In genomic region chr14:73457050-73457934, GRCh38 we compare ENCODE assay signal across 8 cellular contexts. TPM values are rescaled to one million over a fixed set of nuclear protein-coding genes. Genes with fewer than 3 reads are reported as not detected.
DNase-seq lines count a peak whose midpoint lies in the region; ATAC-seq, FAIRE-seq and TF ChIP-seq lines count a peak whose summit lies in the region.

No MANE protein-coding gene starts in this region.

- CTCF ChIA-PET in HepG2 (lab: Yijun Ruan, JAX; ENCODE audit: low intra/inter-chr PET ratio, low total read pairs) = no interaction called here

- H3K9me3 Mint-ChIP-seq in GM23338 = no peaks in the 10 kb centered on the region; the same call in 2 of the 3 replicates

- H3K4me1 ChIP-seq in GM23338 (ENCODE audit: insufficient read depth) (peaks cover 16% of the 10 kb centered on the region), HepG2 (ENCODE audit: insufficient read depth, low read length) (peaks cover 53% of the 10 kb centered on the region), stomach (peaks cover 47 to 87% (median 70%) of the 10 kb centered on the region in 4 donors)

- peaks cover 30% of the 10 kb centered on the region for H4K20me1 ChIP-seq in GM23338 (replicated peaks; ENCODE audit: insufficient read depth)
- peaks cover 3% of the 10 kb centered on the region; the same call in 1 of the 2 replicates for H4K20me1 ChIP-seq in HepG2 (ENCODE audit: insufficient read depth, low read length)

- H3K4me1 Mint-ChIP-seq in GM23338 = peaks cover 31% of the 10 kb centered on the region
- H3K4me1 Mint-ChIP-seq in T-helper 17 cell = peaks cover 40% of the 10 kb centered on the region

- H3K36me3 Mint-ChIP-seq in GM23338 (ENCODE audit: low read depth) (no peaks in the 10 kb centered on the region), T-helper 17 cell (ENCODE audit: low read depth) (peaks cover 5% of the 10 kb centered on the region)

- TF ChIP-seq CTCF in GM23338 (conservative IDR thresholded peaks at IDR 0.05; ENCODE audit: low read depth in 2 of 2) (no peak), coronary artery (IDR thresholded peaks at IDR 0.05) (no peak), HepG2 (CRISPR knock-in tag; IDR thresholded peaks at IDR 0.05) (no peak), stomach (IDR thresholded peaks at IDR 0.05) (no peak)

- peak overlapping the region; percentile 99; the same call in 1 of the 2 replicates for H3K27ac Mint-ChIP-seq in GM23338
- peak overlapping the region; percentile 98 for H3K27ac Mint-ChIP-seq in T-helper 17 cell

- H3K4me3 ChIP-seq in GM23338 = peak overlapping the region; percentile 84
- H3K4me3 ChIP-seq in coronary artery = peak overlapping the region; percentile 95
- H3K4me3 ChIP-seq in HepG2 (replicated peaks in 1 of 3; ENCODE audit: insufficient read depth in 1 of 3, low read depth in 2 of 3, low read length in 3 of 3) = peak overlapping the region; percentile 80 to 96 (median 94)
- H3K4me3 ChIP-seq in stomach = peak overlapping the region; percentile 90 to 100 (median 98)

- no peak for FAIRE-seq in HepG2 (lab: Jason Lieb, UNC)

- 2% methylated on average over 22 of the region's 25 CpGs for WGBS in HepG2 (ENCODE audit: low lambda C conversion rate)
- 1 to 2% (median 1%) methylated on average over 25 of the region's 25 CpGs for WGBS in stomach, 5 donors

- no peaks in the 10 kb centered on the region for H3K9me2 ChIP-seq in GM23338 (ENCODE audit: insufficient read depth)

- no peaks in the 10 kb centered on the region for H3K27me3 ChIP-seq in GM23338 (ENCODE audit: insufficient read depth)
- H3K27me3 ChIP-seq in HepG2 (ENCODE audit: control insufficient read depth in 1 of 2, insufficient read depth in 2 of 2, low read length in 2 of 2) = no peaks in the 10 kb centered on the region; a peak in 1 of 5 replicates
- H3K27me3 ChIP-seq in stomach = no peaks in the 10 kb centered on the region

- intact Hi-C loops in HepG2 (cut with micrococcal nuclease; ENCODE audit: unreplicated experiment) (loop anchor here (5.0 kb wide), 2 partner anchors 45 to 160 kb away; no protein-coding TSS in a partner anchor), stomach (cut with DNase I; ENCODE audit: low total_unique reads) (no loop called here)

- in situ Hi-C loops in HepG2 (cut with HindIII; ENCODE audit: extremely low pct_ligation_motif_present, low pct_unique_long_range_greater_than_20kb) = loop anchor here (5.0 to 25.0 kb wide), 2 partner anchors 160 to 420 kb away; partner anchors contain the start of gene ZFYVE1

- TF ChIP-seq EP300 in HepG2 (IDR thresholded peaks at IDR 0.05; ENCODE audit: low read depth in 2 of 2, low read length in 2 of 2) (no peak), HepG2 (CRISPR knock-in tag; IDR thresholded peaks at IDR 0.05; ENCODE audit: borderline replicate concordance) (no peak), stomach (IDR thresholded peaks at IDR 0.05) (no peak)

- H3K27ac ChIP-seq in GM23338 (ENCODE audit: low read depth) (peak overlapping the region; percentile 1), coronary artery (peak overlapping the region; percentile 85 to 94), HepG2 (ENCODE audit: extremely low read length, insufficient read depth, low read length) (peak overlapping the region; percentile 79), stomach (peak overlapping the region; percentile 94 to 97 (median 97))

- no peaks in the 10 kb centered on the region for H3F3A ChIP-seq in GM23338 (replicated peaks; ENCODE audit: low read depth)

- peak overlapping the region; percentile 49; the same call in 1 of the 2 replicates for H2AFZ ChIP-seq in GM23338
- H2AFZ ChIP-seq in HepG2 (ENCODE audit: low read length) = no peak overlapping the region

- peak overlapping the region; percentile 87 for H3K9ac ChIP-seq in HepG2 (ENCODE audit: insufficient read depth, low read depth, low read length)

- TF ChIP-seq POLR2A in HepG2 (IDR thresholded peaks at IDR 0.05; ENCODE audit: insufficient read depth in 1 of 2, low read depth in 2 of 2, low read length in 2 of 2) (no peak), stomach (IDR thresholded peaks at IDR 0.05) (no peak)

- H3K9me3 ChIP-seq in T-helper 17 cell (ENCODE audit: control insufficient read depth, low read length, poor library complexity, severe bottlenecking) (no peaks in the 10 kb centered on the region), HepG2 (ENCODE audit: low read length) (no peaks in the 10 kb centered on the region), stomach (no peaks in the 10 kb centered on the region)

- DNase-seq in AG20443 (ENCODE audit: low spot score) (peak; percentile 40), GM23338 (ENCODE audit: low spot score) (peak; percentile 66), T-helper 17 cell (peak in 2 of 3 donors; percentile 12), coronary artery (ENCODE audit: low spot score) (peak; percentile 82), HepG2 (ENCODE audit: low spot score) (no peak), stomach (peak; percentile 45), NCI-H1930 (lab: John Stamatoyannopoulos, UW) (no peak)

- no TSS peak for BruUV-seq in HepG2 (replicated peaks; lab: Mats Ljungman, UMichigan)

- H3K4me2 ChIP-seq in GM23338 (peak overlapping the region; percentile 90), HepG2 (ENCODE audit: low read depth, low read length) (peak overlapping the region; percentile 77)

- H3K27me3 Mint-ChIP-seq in GM23338 (ENCODE audit: insufficient read depth, low read depth, poor library complexity) (peaks cover 14% of the 10 kb centered on the region), T-helper 17 cell (no peaks in the 10 kb centered on the region)

- ATAC-seq in GM23338 = peak; percentile 9
- no peak for ATAC-seq in T-helper 17 cell
- ATAC-seq in HepG2 = peak; percentile 3
- ATAC-seq in GM19452 (IDR thresholded peaks at IDR 0.05; ENCODE audit: unreplicated experiment) = no peak

- peak overlapping the region; percentile 94 for H3K4me3 Mint-ChIP-seq in GM23338
- peak overlapping the region; percentile 100 for H3K4me3 Mint-ChIP-seq in T-helper 17 cell

- TF ChIP-seq RAD21 in HepG2 (CRISPR knock-in tag; IDR thresholded peaks at IDR 0.05) = no peak

- POLR2A ChIA-PET in HepG2 (lab: Yijun Ruan, JAX) = interaction anchor here (0.9 to 4.4 kb wide), 7 partner anchors 12 to 162 kb away, joined by 3 to 23 read pairs (median 5); partner anchors contain the start of gene RIOX1

- H3K36me3 ChIP-seq in GM23338 (ENCODE audit: insufficient read depth) (no peaks in the 10 kb centered on the region), HepG2 (replicated peaks in 1 of 2; ENCODE audit: control insufficient read depth in 1 of 2, insufficient read depth in 2 of 2, low read length in 2 of 2) (peaks cover 0 to under 1% of the 10 kb centered on the region in 2 experiments; a peak in 2 of 5 replicates), stomach (no peaks in the 10 kb centered on the region)

- H3K79me2 ChIP-seq in GM23338 (replicated peaks; ENCODE audit: insufficient read depth) (peaks cover 57% of the 10 kb centered on the region), HepG2 (ENCODE audit: insufficient read depth, low read length) (peaks cover 51% of the 10 kb centered on the region)

RNA-seq across cellular contexts. Expression of gene NUMB, which starts 1.1 kb away (rescaled TPM):
- 34.3 and 36.7 TPM in 2 replicates for total RNA-seq in GM23338 (2014; rRNA removed; shearing (Covaris generic))
- polyA plus RNA-seq in GM23338 (2016; fragmentation: Nextera tagmentation; extraction: Ambion mirVana) (30.2 and 32.1 TPM in 2 replicates), HepG2 (2011; rRNA removed) (71.1 and 77.1 TPM in 2 replicates), stomach (10 to 100 TPM; 26.4 to 43.8 (median 26.6) TPM)
- total RNA-seq in T-helper 17 cell (10 to 100 TPM; 38.8 to 45.7 TPM), HepG2 (2016; rRNA removed; fragmentation: Illumina TruSeq; extraction: Trizol) (20.3 and 27.7 TPM in 2 replicates), stomach (100 to 1,000 TPM in 2 of 5 donors, 10 to 100 TPM in 3; 43.7 to 135 (median 75.6) TPM)
- total RNA-seq in HepG2 (2016; cell fraction: cytosol; rRNA removed; fragmentation: Illumina TruSeq; extraction: Trizol; ENCODE audit: low read depth) = 5.7 and 8.8 TPM in 2 replicates
- 22.2 and 31.9 TPM in 2 replicates for total RNA-seq in HepG2 (2016; cell fraction: insoluble cytoplasmic fraction; rRNA removed; fragmentation: Illumina TruSeq; extraction: Trizol)
- 14.7 and 15.0 TPM in 2 replicates for total RNA-seq in HepG2 (2016; cell fraction: membrane; rRNA removed; fragmentation: Illumina TruSeq; extraction: Trizol)
- 34.7 and 36.8 TPM in 2 replicates for total RNA-seq in HepG2 (2016; cell fraction: nucleus; rRNA removed; fragmentation: Illumina TruSeq; extraction: Trizol)
- polyA plus RNA-seq in HepG2 (2011; cell fraction: cytosol; rRNA removed) = 46.5 and 51.7 TPM in 2 replicates
- polyA plus RNA-seq in HepG2 (2011; cell fraction: nucleus; rRNA removed) = 87.4 and 94.3 TPM in 2 replicates
- polyA plus RNA-seq in HepG2 (2012) = 32.2 and 36.9 TPM in 2 replicates
- polyA plus RNA-seq in HepG2 (2016; cell fraction: cytosol; fragmentation: Illumina TruSeq; extraction: Trizol; ENCODE audit: low read depth) = 2.7 and 3.2 TPM in 2 replicates
- polyA plus RNA-seq in HepG2 (2016; cell fraction: insoluble cytoplasmic fraction; fragmentation: Illumina TruSeq; extraction: Trizol; ENCODE audit: low read depth) = 41.7 and 43.4 TPM in 2 replicates
- polyA plus RNA-seq in HepG2 (2016; cell fraction: membrane; fragmentation: Illumina TruSeq; extraction: Trizol; ENCODE audit: low read depth) = 9.9 and 10.5 TPM in 2 replicates
- 52.2 and 60.2 TPM in 2 replicates for polyA plus RNA-seq in HepG2 (2016; cell fraction: nucleus; fragmentation: Illumina TruSeq; extraction: Trizol; ENCODE audit: insufficient read depth, low read depth)
- polyA minus RNA-seq in HepG2 (2011; rRNA and poly(A)+ RNA removed; ENCODE audit: low replicate concordance) = 149 and 174 TPM in 2 replicates
- polyA minus RNA-seq in HepG2 (2011; cell fraction: cytosol; rRNA and poly(A)+ RNA removed) = 41.3 and 51.9 TPM in 2 replicates
- polyA minus RNA-seq in HepG2 (2011; cell fraction: nucleus; rRNA and poly(A)+ RNA removed) = 101 and 107 TPM in 2 replicates

RNA-seq across cellular contexts. Expression of gene RIOX1, which starts 33.4 kb away (rescaled TPM):
- total RNA-seq in GM23338 (2014; rRNA removed; shearing (Covaris generic)) = 54.2 and 57.3 TPM in 2 replicates
- polyA plus RNA-seq in GM23338 (2016; fragmentation: Nextera tagmentation; extraction: Ambion mirVana) (21.2 and 24.6 TPM in 2 replicates), HepG2 (2011; rRNA removed) (4.5 and 6.4 TPM in 2 replicates), stomach (1 to 10 TPM; 5.1 to 6.7 (median 6.7) TPM)
- total RNA-seq in T-helper 17 cell (10 to 100 TPM; 25.1 to 31.7 TPM), HepG2 (2016; rRNA removed; fragmentation: Illumina TruSeq; extraction: Trizol) (15.0 and 15.9 TPM in 2 replicates), stomach (10 to 100 TPM in 4 of 5 donors, 1 to 10 TPM in 1; 7.2 to 86.9 (median 25.0) TPM)
- 1.1 and 1.4 TPM in 2 replicates for total RNA-seq in HepG2 (2016; cell fraction: cytosol; rRNA removed; fragmentation: Illumina TruSeq; extraction: Trizol; ENCODE audit: low read depth)
- total RNA-seq in HepG2 (2016; cell fraction: insoluble cytoplasmic fraction; rRNA removed; fragmentation: Illumina TruSeq; extraction: Trizol) = 14.6 and 15.0 TPM in 2 replicates
- total RNA-seq in HepG2 (2016; cell fraction: membrane; rRNA removed; fragmentation: Illumina TruSeq; extraction: Trizol) = 4.5 and 4.9 TPM in 2 replicates
- 6.9 and 8.2 TPM in 2 replicates for total RNA-seq in HepG2 (2016; cell fraction: nucleus; rRNA removed; fragmentation: Illumina TruSeq; extraction: Trizol)
- polyA plus RNA-seq in HepG2 (2011; cell fraction: cytosol; rRNA removed) = 5.1 and 5.6 TPM in 2 replicates
- 6.1 and 6.4 TPM in 2 replicates for polyA plus RNA-seq in HepG2 (2011; cell fraction: nucleus; rRNA removed)
- 3.6 and 4.5 TPM in 2 replicates for polyA plus RNA-seq in HepG2 (2012)
- polyA plus RNA-seq in HepG2 (2016; cell fraction: cytosol; fragmentation: Illumina TruSeq; extraction: Trizol; ENCODE audit: low read depth) = 0.70 and 0.74 TPM in 2 replicates
- 14.9 and 15.5 TPM in 2 replicates for polyA plus RNA-seq in HepG2 (2016; cell fraction: insoluble cytoplasmic fraction; fragmentation: Illumina TruSeq; extraction: Trizol; ENCODE audit: low read depth)
- polyA plus RNA-seq in HepG2 (2016; cell fraction: membrane; fragmentation: Illumina TruSeq; extraction: Trizol; ENCODE audit: low read depth) = 1.9 and 2.0 TPM in 2 replicates
- 8.8 and 10.1 TPM in 2 replicates for polyA plus RNA-seq in HepG2 (2016; cell fraction: nucleus; fragmentation: Illumina TruSeq; extraction: Trizol; ENCODE audit: insufficient read depth, low read depth)
- 12.5 and 31.8 TPM in 2 replicates for polyA minus RNA-seq in HepG2 (2011; rRNA and poly(A)+ RNA removed; ENCODE audit: low replicate concordance)
- 5.6 and 5.8 TPM in 2 replicates for polyA minus RNA-seq in HepG2 (2011; cell fraction: cytosol; rRNA and poly(A)+ RNA removed)
- 10.3 and 10.8 TPM in 2 replicates for polyA minus RNA-seq in HepG2 (2011; cell fraction: nucleus; rRNA and poly(A)+ RNA removed)

Comparison
In these comparisons a context has a peak if more than half of its experiments do, and no peak if none do; other contexts are left out.
1. DNase-seq: peak in AG20443 (single experiment), GM23338 (single experiment), T-helper 17 cell (2 of 3), coronary artery (single experiment) and stomach (single experiment); none in HepG2 (single experiment) and NCI-H1930 (0 of 2).
2. ATAC-seq: peak in GM23338 (single experiment) and HepG2 (single experiment); none in T-helper 17 cell (single experiment) and GM19452 (single experiment).
3. H3K27ac ChIP-seq: peak in every context shown above with its lines; median percentile 97 in stomach; 90 in coronary artery; 79 in HepG2; 1 in GM23338.
4. Peak in every context shown above with its lines, with median percentiles within 50 percentile points of each other: H3K4me3 ChIP-seq.